8 cellular contexts compared by ENCODE assay signal in the genomic region with DNA sequence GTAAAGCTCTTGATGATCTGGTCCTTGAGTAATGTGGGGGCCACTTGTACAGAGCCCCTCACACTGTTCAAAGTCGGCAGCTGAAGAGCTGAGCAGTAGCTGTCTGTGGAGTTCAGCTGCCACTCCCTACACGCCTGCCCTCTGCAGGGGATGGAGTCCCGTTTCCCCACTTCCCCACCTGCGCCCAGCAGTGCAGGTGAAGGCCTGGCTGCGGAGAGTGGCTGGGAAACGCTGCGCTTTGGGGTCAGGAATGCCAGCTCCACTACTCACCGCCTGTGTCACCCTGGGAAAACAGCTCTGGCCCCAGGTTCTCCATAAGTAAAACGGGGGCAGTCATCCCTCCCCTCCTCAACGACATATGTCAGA. TPM values are rescaled to one million over a fixed set of nuclear protein-coding genes. Genes with fewer than 3 reads are reported as not detected.
A peak's percentile ranks its signal among the peaks of the same experiment; 100 is the strongest.
DNase-seq lines count a peak whose midpoint lies in the region; ATAC-seq and TF ChIP-seq lines count a peak whose summit lies in the region.
"Not testable (repeated sequence)": the region's sequence is repeated elsewhere in the genome, so short reads cannot be mapped to it uniquely, and the experiment has no call there.

No MANE protein-coding gene starts in this region.

- POLR2A ChIA-PET in AG04449 (lab: Yijun Ruan, JAX) = not testable (repeated sequence)

- H3K9ac ChIP-seq in trophoblast cell (ENCODE audit: low read length) = peak overlapping the region; percentile 54

- peaks cover 13% of the 10 kb centered on the region for H3K36me3 Mint-ChIP-seq in dendritic cell treated with granulocyte-macrophage colony-stimulating factor and Interleukin-4, amounts not matched to agents 40 ng/mL and 50 ng/mL, for 4 days (ENCODE audit: low read depth)

- not testable (repeated sequence) for H4K12ac ChIP-seq in trophoblast cell (ENCODE audit: low read depth, low read length)

- H3K79me2 ChIP-seq in trophoblast cell (ENCODE audit: control insufficient read depth, insufficient read depth, low read length, poor library complexity) = not testable (repeated sequence)

- TF ChIP-seq CTCF in AG04449 (IDR thresholded peaks at IDR 0.05; ENCODE audit: insufficient read depth, low read length, missing control alignments) = not testable (repeated sequence)
- 0 out of 2 replicates have a peak, but pooled peaks have one; percentile 11 for TF ChIP-seq CTCF in LNCaP clone FGC (IDR thresholded peaks at IDR 0.05; ENCODE audit: control insufficient read depth, extremely low read depth, insufficient read depth)

- not testable (repeated sequence) for H2BK12ac ChIP-seq in trophoblast cell (ENCODE audit: low read length)

- H3K27me3 ChIP-seq in trophoblast cell (ENCODE audit: insufficient read depth, low read length) = not testable (repeated sequence)

- not testable (repeated sequence) for H3K18ac ChIP-seq in trophoblast cell (ENCODE audit: low read length)

- peak overlapping the region; percentile 94 for H3K27ac Mint-ChIP-seq in dendritic cell treated with granulocyte-macrophage colony-stimulating factor and Interleukin-4, amounts not matched to agents 40 ng/mL and 50 ng/mL, for 4 days

- not testable (repeated sequence) for H3K4ac ChIP-seq in trophoblast cell (ENCODE audit: low read depth, low read length)

- H3K4me2 ChIP-seq in trophoblast cell (ENCODE audit: low read length) = peak overlapping the region; percentile 91

- WGBS in trophoblast cell (ENCODE audit: extremely low coverage, insufficient coverage, insufficient read length) = no CpG with 5 or more reads among the region's 10 CpGs

- not testable (repeated sequence) for H3K4me1 ChIP-seq in trophoblast cell (ENCODE audit: control insufficient read depth in 1 of 2, insufficient read depth in 2 of 2, low read length in 2 of 2)

- H3K4me3 ChIP-seq in AG04449 (ENCODE audit: low read depth, low read length) (peak overlapping the region; percentile 96), LNCaP clone FGC (ENCODE audit: low read depth, low read length) (peak overlapping the region; percentile 98), trophoblast cell (ENCODE audit: low read depth, low read length) (peak overlapping the region; percentile 97)

- not testable (repeated sequence) for H2AFZ ChIP-seq in trophoblast cell (ENCODE audit: insufficient read depth, low read length, poor library complexity)

- H3K79me1 ChIP-seq in trophoblast cell (ENCODE audit: low read length) = not testable (repeated sequence)

- H4K91ac ChIP-seq in trophoblast cell (ENCODE audit: low read depth, low read length) = not testable (repeated sequence)

- peak overlapping the region; percentile 87 for H3K4me3 Mint-ChIP-seq in dendritic cell treated with granulocyte-macrophage colony-stimulating factor and Interleukin-4, amounts not matched to agents 40 ng/mL and 50 ng/mL, for 4 days

- intact Hi-C loops in dendritic cell treated with granulocyte-macrophage colony-stimulating factor and Interleukin-4, amounts not matched to agents 40 ng/mL and 50 ng/mL, for 4 days (cut with micrococcal nuclease) = loop anchor here (2.0 to 5.0 kb wide), 2 partner anchors 57 to 325 kb away; no protein-coding TSS in a partner anchor

- H3K4me1 Mint-ChIP-seq in dendritic cell treated with granulocyte-macrophage colony-stimulating factor and Interleukin-4, amounts not matched to agents 40 ng/mL and 50 ng/mL, for 4 days (ENCODE audit: low read depth) = peaks cover 17% of the 10 kb centered on the region

- not testable (repeated sequence) for H3K27me3 Mint-ChIP-seq in dendritic cell treated with granulocyte-macrophage colony-stimulating factor and Interleukin-4, amounts not matched to agents 40 ng/mL and 50 ng/mL, for 4 days

- H2BK5ac ChIP-seq in trophoblast cell (ENCODE audit: low read depth, low read length, poor library complexity) = not testable (repeated sequence)

- H2AK5ac ChIP-seq in trophoblast cell (ENCODE audit: low read length) = not testable (repeated sequence)

- not testable (repeated sequence) for H2BK120ac ChIP-seq in trophoblast cell (ENCODE audit: insufficient read depth, low read length, poor library complexity)

- H3K9me3 ChIP-seq in trophoblast cell (ENCODE audit: insufficient read depth, low read depth, low read length) = not testable (repeated sequence)

- H3K36me3 ChIP-seq in trophoblast cell (ENCODE audit: control insufficient read depth in 1 of 2, insufficient read depth in 2 of 2, low read length in 2 of 2) = not testable (repeated sequence)

- not testable (repeated sequence) for H3K27ac ChIP-seq in trophoblast cell (ENCODE audit: low read depth, low read length)

- H3K23ac ChIP-seq in trophoblast cell (ENCODE audit: low read length) = not testable (repeated sequence)

- not testable (repeated sequence) for H3K14ac ChIP-seq in trophoblast cell (ENCODE audit: low read length)

- CTCF ChIA-PET in AG04449 (lab: Yijun Ruan, JAX) = interaction anchor here (1.5 to 4.3 kb wide), 7 partner anchors 9 to 333 kb away, joined by 3 to 54 read pairs (median 8); no protein-coding TSS in a partner anchor

- H3K9me3 Mint-ChIP-seq in dendritic cell treated with granulocyte-macrophage colony-stimulating factor and Interleukin-4, amounts not matched to agents 40 ng/mL and 50 ng/mL, for 4 days = not testable (repeated sequence)

- ATAC-seq in GM18868 (IDR thresholded peaks at IDR 0.05; ENCODE audit: unreplicated experiment) (peak; percentile 25), HG02759 (IDR thresholded peaks at IDR 0.05; ENCODE audit: unreplicated experiment) (peak; percentile 24)
- ATAC-seq in activated CD4-positive, CD25-positive, alpha-beta regulatory T cell treated with anti-CD3 and anti-CD28 coated beads, Interleukin-2, amount 50 U/mL, for 24 hours = peak; percentile 3 to 4

- peak overlapping the region; percentile 67 for H4K8ac ChIP-seq in trophoblast cell (ENCODE audit: low read depth, low read length)

- DNase-seq in AG04449 (ENCODE audit: low read depth, low spot score); LNCaP clone FGC (ENCODE audit: low read depth); trophoblast cell: not testable (repeated sequence)
- peak; percentile 12 for DNase-seq in iPS-NIHi7 (ENCODE audit: extremely low spot score)

RNA-seq across cellular contexts. Expression of gene FAHD2A, which starts 0.5 kb away (rescaled TPM):
- polyA plus RNA-seq in trophoblast cell (2013) = 9.6 and 10.0 TPM in 2 replicates
